In genomic region chr16:53841884-53842283, GRCh38 we compare ENCODE assay signal across 26 cellular contexts.
A peak's percentile ranks its signal among the peaks of the same experiment; 100 is the strongest.
DNase-seq lines count a peak whose midpoint lies in the region; ATAC-seq and TF ChIP-seq lines count a peak whose summit lies in the region.
"Had no signal": no experiment of that assay in that cellular context is flagged by ENCODE, and none has a peak within 500 bp of the region (broad histone marks: within the 10 kb centered on the region; RNA-seq: fewer than 3 reads in every experiment).

No MANE protein-coding gene starts in this region.

- no peaks in the 10 kb centered on the region for H3K36me3 ChIP-seq in Karpas-422 (ENCODE audit: insufficient read depth, low read length)

- peak overlapping the region; percentile 47 for H3K27ac Mint-ChIP-seq in nephron progenitor cell
- H3K27ac Mint-ChIP-seq: CD4-positive, alpha-beta T cell; HFFc6 had no signal

- no peak overlapping the region for H3K4me3 Mint-ChIP-seq in nephron progenitor cell
- H3K4me3 Mint-ChIP-seq: CD4-positive, alpha-beta T cell; HFFc6 had no signal

- H3K27me3 ChIP-seq in Karpas-422 (ENCODE audit: low read length): no peaks in the 10 kb centered on the region
- H3K27me3 ChIP-seq: BLaER1 had no signal

- no peaks in the 10 kb centered on the region for H3K9me3 Mint-ChIP-seq in nephron progenitor cell
- H3K9me3 Mint-ChIP-seq: CD4-positive, alpha-beta T cell; HFFc6 had no signal

- no peak for TF ChIP-seq CTCF in nephron progenitor cell (IDR thresholded peaks at IDR 0.05)

- peak overlapping the region; percentile 29; the same call in 1 of the 2 replicates for H3K27ac ChIP-seq in Karpas-422 (ENCODE audit: low read length)
- H3K27ac ChIP-seq: BLaER1, HL-60, PC-9, RWPE1 had no signal

- peaks cover 69% of the 10 kb centered on the region for H3K79me2 ChIP-seq in Karpas-422 (ENCODE audit: low read length)

- no peaks in the 10 kb centered on the region for H3K9me2 ChIP-seq in Karpas-422 (replicated peaks; ENCODE audit: insufficient read depth, low read length)
- H3K9me2 ChIP-seq: SK-N-SH had no signal

- no peak for ATAC-seq in GM21447 (IDR thresholded peaks at IDR 0.05; ENCODE audit: unreplicated experiment)
- ATAC-seq: HepG2 had no signal

- no peak overlapping the region for H2AFZ ChIP-seq in Karpas-422 (ENCODE audit: low read length)
- H2AFZ ChIP-seq: PC-9 had no signal

- DNase-seq in Karpas-422 (no peak), foreskin melanocyte (peak; percentile 33), nephron progenitor cell (no peak), NCI-H1105 (lab: John Stamatoyannopoulos, UW) (no peak), GOT3 (lab: John Stamatoyannopoulos, UW) (no peak), KG1 (lab: John Stamatoyannopoulos, UW) (no peak)
- DNase-seq: CD4-positive, alpha-beta T cell; COR-L47; DMS79; H7; HFFc6; KBM-7; NCI-H1092 treated with DMSO at 0.1 percent for 48 hours; NCI-H146; NCI-H2029; NCI-H226; NCI-H510A treated with DMSO at 0.1 percent for 48 hours; NCI-H748 treated with DMSO at 0.1 percent for 48 hours; PC-9; SHP77 treated with DMSO at 0.1 percent for 48 hours; SK-N-SH had no signal

- no peaks in the 10 kb centered on the region for H3K9me3 ChIP-seq in Karpas-422 (ENCODE audit: low read length)
- H3K9me3 ChIP-seq: BLaER1, SK-N-SH had no signal

- H3K4me1 Mint-ChIP-seq in nephron progenitor cell: peaks cover 6% of the 10 kb centered on the region

- peaks cover 3% of the 10 kb centered on the region for H3K27me3 Mint-ChIP-seq in nephron progenitor cell (ENCODE audit: low read depth, poor library complexity)
- H3K27me3 Mint-ChIP-seq: CD4-positive, alpha-beta T cell had no signal

- peaks cover 32% of the 10 kb centered on the region for H3K4me1 ChIP-seq in Karpas-422 (ENCODE audit: low read length)

- H3K4me3 ChIP-seq in Karpas-422 (ENCODE audit: low read length): no peak overlapping the region
- H3K4me3 ChIP-seq: BLaER1, PC-9 had no signal

- H4K20me1 ChIP-seq in Karpas-422 (ENCODE audit: insufficient read depth, low read depth, low read length): no peaks in the 10 kb centered on the region
- H4K20me1 ChIP-seq: BLaER1 had no signal

- H3K9ac ChIP-seq in Karpas-422 (ENCODE audit: low read length): no peak overlapping the region
- H3K9ac ChIP-seq: BLaER1, SK-N-SH had no signal

- H3K36me3 Mint-ChIP-seq in nephron progenitor cell (ENCODE audit: low read depth): peaks cover 10% of the 10 kb centered on the region

- no peak overlapping the region for H3K4me2 ChIP-seq in Karpas-422 (ENCODE audit: low read depth, low read length, poor library complexity, severe bottlenecking)
- H3K4me2 ChIP-seq: BLaER1, PC-9, SK-N-SH had no signal
